In genomic region chr2:28394997-28395333, GRCh38 we compare ENCODE assay signal across 11 cellular contexts. TPM values are rescaled to one million over a fixed set of nuclear protein-coding genes. Genes with fewer than 3 reads are reported as not detected.
DNase-seq lines count a peak whose midpoint lies in the region; ATAC-seq and TF ChIP-seq lines count a peak whose summit lies in the region.
"Had no signal": no experiment of that assay in that cellular context is flagged by ENCODE, and none has a peak within 500 bp of the region (broad histone marks: within the 10 kb centered on the region; RNA-seq: fewer than 3 reads in every experiment).

No MANE protein-coding gene starts in this region.

- CTCF ChIA-PET in OCI-LY7 (lab: Charles Lee; ENCODE audit: unreplicated experiment) = no interaction called here

- H3K27me3 ChIP-seq in body of pancreas (no peaks in the 10 kb centered on the region), left lung (no peaks in the 10 kb centered on the region)

- H2AFZ ChIP-seq in OCI-LY7 (ENCODE audit: low read length) = no peak overlapping the region

- H3K4me1 ChIP-seq in body of pancreas (peaks cover 55% of the 10 kb centered on the region), left lung (peaks cover 17 to 52% of the 10 kb centered on the region in 2 donors), OCI-LY7 (ENCODE audit: insufficient read depth, low read length, poor library complexity, severe bottlenecking) (peaks cover 21% of the 10 kb centered on the region)

- H3K9me3 ChIP-seq in body of pancreas = no peaks in the 10 kb centered on the region
- H3K9me3 ChIP-seq in left lung = no peaks in the 10 kb centered on the region
- no peaks in the 10 kb centered on the region for H3K9me3 ChIP-seq in OCI-LY7 (ENCODE audit: low read length)

- no peaks in the 10 kb centered on the region for H3K9me2 ChIP-seq in OCI-LY7 (ENCODE audit: insufficient read depth, low read length)

- H3K4me2 ChIP-seq in OCI-LY7 (ENCODE audit: low read length) = no peak overlapping the region

- ATAC-seq in body of pancreas (no peak), left lung (no peak), HG03469 (IDR thresholded peaks at IDR 0.05; ENCODE audit: unreplicated experiment) (no peak), GM21423 (IDR thresholded peaks at IDR 0.05; ENCODE audit: unreplicated experiment) (no peak)

- 0 to 1% methylated on average over 7 of the region's 7 CpGs for WGBS in body of pancreas, 2 donors

- intact Hi-C loops in body of pancreas (cut with DNase I) (no loop called here), left lung (cut with DNase I) (loop anchor here in 1 of 2 donors (10.0 kb wide), 1 partner anchor 690 kb away; no protein-coding TSS in a partner anchor), OCI-LY7 (cut with micrococcal nuclease; ENCODE audit: unreplicated experiment) (loop anchor here (5.0 kb wide), 2 partner anchors 357 to 623 kb away; partner anchors contain the start of genes MRPL33 and PPP1CB)

- H3K27ac ChIP-seq in body of pancreas = peak overlapping the region; percentile 99 to 100 (median 100)
- peak overlapping the region; percentile 99 to 100 for H3K27ac ChIP-seq in left lung
- H3K27ac ChIP-seq in substantia nigra (ENCODE audit: low read depth, low read length, poor library complexity, severe bottlenecking) = peak overlapping the region; percentile 76
- no peak overlapping the region for H3K27ac ChIP-seq in OCI-LY7 (ENCODE audit: low read depth, low read length, poor library complexity, severe bottlenecking)

- no peaks in the 10 kb centered on the region for H3K36me3 ChIP-seq in body of pancreas (replicated peaks in 1 of 2; ENCODE audit: insufficient read depth in 1 of 2, low read depth in 2 of 2)
- peaks cover 0 to 25% of the 10 kb centered on the region in 2 donors for H3K36me3 ChIP-seq in left lung
- no peaks in the 10 kb centered on the region for H3K36me3 ChIP-seq in OCI-LY7 (ENCODE audit: insufficient read depth, low read length)

- no peaks in the 10 kb centered on the region for H4K20me1 ChIP-seq in OCI-LY7 (ENCODE audit: insufficient read depth, low read length)

- no peak for TF ChIP-seq POLR2A in body of pancreas (IDR thresholded peaks at IDR 0.05)

- DNase-seq in HT-29 (ENCODE audit: low spot score) (peak; percentile 55), body of pancreas (no peak), left lung (no peak), substantia nigra (lab: John Stamatoyannopoulos, UW) (peak in 1 of 49 donors; percentile 45), OCI-LY7 (ENCODE audit: low spot score) (no peak), NCI-H2196 treated with DMSO at 0.1 percent for 48 hours (lab: John Stamatoyannopoulos, UW; ENCODE audit: unreplicated experiment) (no peak)
- DNase-seq: midbrain, NCI-H1436 treated with DMSO at 0.1 percent for 48 hours, T-helper 9 cell had no signal

- H3K4me3 ChIP-seq in body of pancreas = peak overlapping the region; percentile 65 to 85
- peak overlapping the region; percentile 72 to 93 for H3K4me3 ChIP-seq in left lung
- no peak overlapping the region for H3K4me3 ChIP-seq in OCI-LY7 (ENCODE audit: low read depth, low read length, poor library complexity, severe bottlenecking)

- no peaks in the 10 kb centered on the region for H3K79me2 ChIP-seq in OCI-LY7 (ENCODE audit: insufficient read depth, low read depth, low read length)

- no TSS peak for BruUV-seq in OCI-LY7 (replicated peaks; lab: Mats Ljungman, UMichigan)

- POLR2A ChIA-PET in OCI-LY7 (lab: Charles Lee) = no interaction called here

- TF ChIP-seq CTCF in body of pancreas (IDR thresholded peaks at IDR 0.05) (no peak), left lung (IDR thresholded peaks at IDR 0.05) (no peak), OCI-LY7 (conservative IDR thresholded peaks at IDR 0.05; ENCODE audit: low read length) (no peak)

RNA-seq across cellular contexts. Expression of gene FOSL2, which starts 2.3 kb away (rescaled TPM):
- total RNA-seq in HT-29 (2014; rRNA removed; shearing (Covaris generic)) = 51.5 and 61.8 TPM in 2 replicates
- total RNA-seq in body of pancreas (10 to 100 TPM; 27.5 to 33.9 TPM), left lung (100 to 1,000 TPM in 1 of 2 donors, 10 to 100 TPM in 1; 83.4 to 114 TPM), OCI-LY7 (2022) (0.39 and 1.0 TPM in 2 replicates)
- 0.03 and 0.35 TPM in 2 replicates for total RNA-seq in OCI-LY7 (2014; rRNA removed; shearing (Covaris generic))

Comparison
In these comparisons a context has a peak if more than half of its experiments do, and no peak if none do; other contexts are left out.
1. RNA of gene FOSL2, which starts 2.3 kb away (total RNA-seq): 83.4 to 114 TPM in left lung, 51.5 to 61.8 TPM in HT-29 and 27.5 to 33.9 TPM in body of pancreas; 0.03 to 1.0 TPM in OCI-LY7; every median in the first group is over 10 times any median in the second.